1 cellular context compared by ENCODE assay signal in genomic region chr14:69400154-69400553, GRCh38.
A peak's percentile ranks its signal among the peaks of the same experiment; 100 is the strongest.
TF ChIP-seq lines count a peak whose summit lies in the region.

No MANE protein-coding gene starts in this region.

TF ChIP-seq in K562, 482 proteins besides CTCF, POLR2A, EP300 and RAD21:
- TF ChIP-seq, protein P1, sequence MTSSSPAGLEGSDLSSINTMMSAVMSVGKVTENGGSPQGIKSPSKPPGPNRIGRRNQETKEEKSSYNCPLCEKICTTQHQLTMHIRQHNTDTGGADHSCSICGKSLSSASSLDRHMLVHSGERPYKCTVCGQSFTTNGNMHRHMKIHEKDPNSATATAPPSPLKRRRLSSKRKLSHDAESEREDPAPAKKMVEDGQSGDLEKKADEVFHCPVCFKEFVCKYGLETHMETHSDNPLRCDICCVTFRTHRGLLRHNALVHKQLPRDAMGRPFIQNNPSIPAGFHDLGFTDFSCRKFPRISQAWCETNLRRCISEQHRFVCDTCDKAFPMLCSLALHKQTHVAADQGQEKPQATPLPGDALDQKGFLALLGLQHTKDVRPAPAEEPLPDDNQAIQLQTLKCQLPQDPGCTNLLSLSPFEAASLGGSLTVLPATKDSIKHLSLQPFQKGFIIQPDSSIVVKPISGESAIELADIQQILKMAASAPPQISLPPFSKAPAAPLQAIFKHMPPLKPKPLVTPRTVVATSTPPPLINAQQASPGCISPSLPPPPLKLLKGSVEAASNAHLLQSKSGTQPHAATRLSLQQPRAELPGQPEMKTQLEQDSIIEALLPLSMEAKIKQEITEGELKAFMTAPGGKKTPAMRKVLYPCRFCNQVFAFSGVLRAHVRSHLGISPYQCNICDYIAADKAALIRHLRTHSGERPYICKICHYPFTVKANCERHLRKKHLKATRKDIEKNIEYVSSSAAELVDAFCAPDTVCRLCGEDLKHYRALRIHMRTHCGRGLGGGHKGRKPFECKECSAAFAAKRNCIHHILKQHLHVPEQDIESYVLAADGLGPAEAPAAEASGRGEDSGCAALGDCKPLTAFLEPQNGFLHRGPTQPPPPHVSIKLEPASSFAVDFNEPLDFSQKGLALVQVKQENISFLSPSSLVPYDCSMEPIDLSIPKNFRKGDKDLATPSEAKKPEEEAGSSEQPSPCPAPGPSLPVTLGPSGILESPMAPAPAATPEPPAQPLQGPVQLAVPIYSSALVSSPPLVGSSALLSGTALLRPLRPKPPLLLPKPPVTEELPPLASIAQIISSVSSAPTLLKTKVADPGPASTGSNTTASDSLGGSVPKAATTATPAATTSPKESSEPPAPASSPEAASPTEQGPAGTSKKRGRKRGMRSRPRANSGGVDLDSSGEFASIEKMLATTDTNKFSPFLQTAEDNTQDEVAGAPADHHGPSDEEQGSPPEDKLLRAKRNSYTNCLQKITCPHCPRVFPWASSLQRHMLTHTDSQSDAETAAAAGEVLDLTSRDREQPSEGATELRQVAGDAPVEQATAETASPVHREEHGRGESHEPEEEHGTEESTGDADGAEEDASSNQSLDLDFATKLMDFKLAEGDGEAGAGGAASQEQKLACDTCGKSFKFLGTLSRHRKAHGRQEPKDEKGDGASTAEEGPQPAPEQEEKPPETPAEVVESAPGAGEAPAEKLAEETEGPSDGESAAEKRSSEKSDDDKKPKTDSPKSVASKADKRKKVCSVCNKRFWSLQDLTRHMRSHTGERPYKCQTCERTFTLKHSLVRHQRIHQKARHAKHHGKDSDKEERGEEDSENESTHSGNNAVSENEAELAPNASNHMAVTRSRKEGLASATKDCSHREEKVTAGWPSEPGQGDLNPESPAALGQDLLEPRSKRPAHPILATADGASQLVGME (CRISPR knock-in tag; IDR thresholded peaks at IDR 0.05): no peak
- TF ChIP-seq, protein P2, sequence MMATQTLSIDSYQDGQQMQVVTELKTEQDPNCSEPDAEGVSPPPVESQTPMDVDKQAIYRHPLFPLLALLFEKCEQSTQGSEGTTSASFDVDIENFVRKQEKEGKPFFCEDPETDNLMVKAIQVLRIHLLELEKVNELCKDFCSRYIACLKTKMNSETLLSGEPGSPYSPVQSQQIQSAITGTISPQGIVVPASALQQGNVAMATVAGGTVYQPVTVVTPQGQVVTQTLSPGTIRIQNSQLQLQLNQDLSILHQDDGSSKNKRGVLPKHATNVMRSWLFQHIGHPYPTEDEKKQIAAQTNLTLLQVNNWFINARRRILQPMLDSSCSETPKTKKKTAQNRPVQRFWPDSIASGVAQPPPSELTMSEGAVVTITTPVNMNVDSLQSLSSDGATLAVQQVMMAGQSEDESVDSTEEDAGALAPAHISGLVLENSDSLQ (IDR thresholded peaks at IDR 0.05): peak; percentile 33; the same call in 1 of the 2 replicates
